In genomic region chr1:77120950-77121349, GRCh38 we compare ENCODE assay signal across 24 cellular contexts.
DNase-seq lines count a peak whose midpoint lies in the region; ATAC-seq and TF ChIP-seq lines count a peak whose summit lies in the region.
"Had no signal": no experiment of that assay in that cellular context is flagged by ENCODE, and none has a peak within 500 bp of the region (broad histone marks: within the 10 kb centered on the region; RNA-seq: fewer than 3 reads in every experiment).

No MANE protein-coding gene starts in this region.

- no peaks in the 10 kb centered on the region for H3K9me3 ChIP-seq in colonic mucosa
- H3K9me3 ChIP-seq: SJCRH30 had no signal

- TF ChIP-seq CTCF in glutamatergic neuron (IDR thresholded peaks at IDR 0.05; ENCODE audit: partially characterized antibody, unreplicated experiment) (no peak), colonic mucosa (IDR thresholded peaks at IDR 0.05) (no peak)

- ATAC-seq in stimulated activated naive B cell treated with anti-CD40 and anti-IgM and Interleukin-4, amounts not matched to agents 10 μg/mL and 1 μg/mL and 100 μg/mL, for 72 hours (replicated peaks) = peak; percentile 73 to 82
- ATAC-seq in GM18520 (IDR thresholded peaks at IDR 0.05; ENCODE audit: unreplicated experiment) (no peak), GM18502 (IDR thresholded peaks at IDR 0.05; ENCODE audit: poor library complexity, unreplicated experiment) (no peak)
- ATAC-seq: HCT116 had no signal

- H3K27me3 ChIP-seq in colonic mucosa = no peaks in the 10 kb centered on the region
- H3K27me3 ChIP-seq: SJCRH30 had no signal

- DNase-seq in DMS 273 (lab: John Stamatoyannopoulos, UW; ENCODE audit: unreplicated experiment) = peak; percentile 20
- DNase-seq in DMS 273 treated with DMSO at 0.1 percent for 48 hours (lab: John Stamatoyannopoulos, UW) = no peak
- peak; percentile 6 for DNase-seq in SK-N-DZ (ENCODE audit: low spot score)
- DNase-seq in glutamatergic neuron = no peak
- no peak for DNase-seq in stimulated activated naive B cell treated with anti-CD40 and anti-IgM and Interleukin-4, amounts not matched to agents 10 μg/mL and 1 μg/mL and 100 μg/mL, for 72 hours
- DNase-seq in colonic mucosa = no peak
- DNase-seq: AML-193, DND-41, GOT3, Karpas-422, MM.1S, NCI-H1105, NCI-H1694, NCI-H2081 treated with DMSO at 0.1 percent for 48 hours, NCI-H2227 treated with DMSO at 0.1 percent for 48 hours, NCI-H510A treated with DMSO at 0.1 percent for 48 hours, NCI-H82, SJCRH30 had no signal

- H3K4me1 ChIP-seq in colonic mucosa = no peaks in the 10 kb centered on the region
- H3K4me1 ChIP-seq: SJCRH30 had no signal

- peaks cover 27% of the 10 kb centered on the region for H3K4me1 Mint-ChIP-seq in glutamatergic neuron (ENCODE audit: low read depth, unreplicated experiment)
- peaks cover 0 to under 1% of the 10 kb centered on the region in 2 donors for H3K4me1 Mint-ChIP-seq in stimulated activated naive B cell treated with anti-CD40 and anti-IgM and Interleukin-4, amounts not matched to agents 10 μg/mL and 1 μg/mL and 100 μg/mL, for 72 hours
- H3K4me1 Mint-ChIP-seq: IgD-negative memory B cell had no signal

- no peaks in the 10 kb centered on the region for H3K36me3 Mint-ChIP-seq in glutamatergic neuron (ENCODE audit: unreplicated experiment)
- H3K36me3 Mint-ChIP-seq in stimulated activated naive B cell treated with anti-CD40 and anti-IgM and Interleukin-4, amounts not matched to agents 10 μg/mL and 1 μg/mL and 100 μg/mL, for 72 hours = peaks cover 25 to 32% of the 10 kb centered on the region in 2 donors

- H3K4me3 Mint-ChIP-seq in glutamatergic neuron (ENCODE audit: unreplicated experiment) = peak overlapping the region; percentile 3
- H3K4me3 Mint-ChIP-seq in stimulated activated naive B cell treated with anti-CD40 and anti-IgM and Interleukin-4, amounts not matched to agents 10 μg/mL and 1 μg/mL and 100 μg/mL, for 72 hours = no peak overlapping the region
- H3K4me3 Mint-ChIP-seq: IgD-negative memory B cell had no signal

- no peak overlapping the region for H3K27ac ChIP-seq in colonic mucosa
- H3K27ac ChIP-seq: 22Rv1, C4-2B, SJCRH30 had no signal

- H3K27me3 Mint-ChIP-seq in glutamatergic neuron (ENCODE audit: unreplicated experiment) = no peaks in the 10 kb centered on the region
- no peaks in the 10 kb centered on the region for H3K27me3 Mint-ChIP-seq in stimulated activated naive B cell treated with anti-CD40 and anti-IgM and Interleukin-4, amounts not matched to agents 10 μg/mL and 1 μg/mL and 100 μg/mL, for 72 hours
- H3K27me3 Mint-ChIP-seq: IgD-negative memory B cell had no signal

- no peaks in the 10 kb centered on the region for H3K9me3 Mint-ChIP-seq in glutamatergic neuron (ENCODE audit: unreplicated experiment)
- no peaks in the 10 kb centered on the region for H3K9me3 Mint-ChIP-seq in stimulated activated naive B cell treated with anti-CD40 and anti-IgM and Interleukin-4, amounts not matched to agents 10 μg/mL and 1 μg/mL and 100 μg/mL, for 72 hours
- H3K9me3 Mint-ChIP-seq: IgD-negative memory B cell had no signal

- H3K27ac Mint-ChIP-seq in glutamatergic neuron (ENCODE audit: unreplicated experiment) = peak overlapping the region; percentile 78
- no peak overlapping the region for H3K27ac Mint-ChIP-seq in stimulated activated naive B cell treated with anti-CD40 and anti-IgM and Interleukin-4, amounts not matched to agents 10 μg/mL and 1 μg/mL and 100 μg/mL, for 72 hours
- H3K27ac Mint-ChIP-seq: IgD-negative memory B cell had no signal

- no peaks in the 10 kb centered on the region for H3K36me3 ChIP-seq in colonic mucosa

- no peak overlapping the region for H3K4me3 ChIP-seq in colonic mucosa
- H3K4me3 ChIP-seq: SJCRH30 had no signal

- intact Hi-C loops in colonic mucosa (cut with DNase I) = no loop called here

- no peak overlapping the region for H3K9ac ChIP-seq in colonic mucosa (ENCODE audit: low read depth in 2 of 2, low read length in 2 of 2)

Comparison
In these comparisons a context has a peak if more than half of its experiments do, and no peak if none do; other contexts are left out.
1. DNase-seq: peak in DMS 273 (single experiment) and SK-N-DZ (single experiment); none in DMS 273 treated with DMSO at 0.1 percent for 48 hours (single experiment), glutamatergic neuron (single experiment), stimulated activated naive B cell treated with anti-CD40 and anti-IgM and Interleukin-4, amounts not matched to agents 10 μg/mL and 1 μg/mL and 100 μg/mL, for 72 hours (single experiment) and colonic mucosa (single experiment).
2. ATAC-seq: peak in stimulated activated naive B cell treated with anti-CD40 and anti-IgM and Interleukin-4, amounts not matched to agents 10 μg/mL and 1 μg/mL and 100 μg/mL, for 72 hours (2 of 2); none in GM18520 (single experiment) and GM18502 (single experiment).